Comparison of ENCODE assay signal across 10 cellular contexts in genomic region chr7:20307119-20307518, GRCh38. TPM values are rescaled to one million over a fixed set of nuclear protein-coding genes. Genes with fewer than 3 reads are reported as not detected.
DNase-seq lines count a peak whose midpoint lies in the region; ATAC-seq and TF ChIP-seq lines count a peak whose summit lies in the region.
"Had no signal": no experiment of that assay in that cellular context is flagged by ENCODE, and none has a peak within 500 bp of the region (broad histone marks: within the 10 kb centered on the region; RNA-seq: fewer than 3 reads in every experiment).

No MANE protein-coding gene starts in this region.

- no peaks in the 10 kb centered on the region for H3K9me2 ChIP-seq in OCI-LY1 (ENCODE audit: low read depth, low read length)

- no peak for TF ChIP-seq POLR2A in ovary (IDR thresholded peaks at IDR 0.05)

- peaks cover 14% of the 10 kb centered on the region; the same call in 1 of the 2 replicates for H3F3A ChIP-seq in OCI-LY1 (ENCODE audit: insufficient read depth, low read length)

- no peaks in the 10 kb centered on the region for H3K79me2 ChIP-seq in OCI-LY1 (ENCODE audit: insufficient read depth, low read length)

- DNase-seq in ovary (no peak), MV-4-11 (lab: John Stamatoyannopoulos, UW) (no peak), activated gamma-delta T cell (lab: John Stamatoyannopoulos, UW) (no peak)
- DNase-seq: activated CD4-positive, alpha-beta memory T cell treated with anti-CD3 and anti-CD28 coated beads, Interleukin-2, amount 10 ng/mL, durations not matched to agents 7 days and 5 days; left cardiac atrium had no signal

- ATAC-seq in GM18907 (IDR thresholded peaks at IDR 0.05; ENCODE audit: unreplicated experiment) (peak; percentile 72), HG02970 (IDR thresholded peaks at IDR 0.05; ENCODE audit: low FRiP score, unreplicated experiment) (peak; percentile 82), HG03139 (IDR thresholded peaks at IDR 0.05; ENCODE audit: unreplicated experiment) (no peak)

- no peaks in the 10 kb centered on the region for H4K20me1 ChIP-seq in OCI-LY1 (ENCODE audit: insufficient read depth, low read length)

- H3K4me3 ChIP-seq in OCI-LY1 (ENCODE audit: low read depth, low read length, poor library complexity, severe bottlenecking) (peak overlapping the region; percentile 52), mesodermal cell (ENCODE audit: extremely low read depth, insufficient read depth, low read length, poor library complexity, severe bottlenecking) (no peak overlapping the region), ovary (no peak overlapping the region)

- peaks cover 93% of the 10 kb centered on the region for H3K4me1 ChIP-seq in OCI-LY1 (ENCODE audit: insufficient read depth, low read length, severe bottlenecking)
- peaks cover 10% of the 10 kb centered on the region for H3K4me1 ChIP-seq in mesodermal cell (ENCODE audit: control insufficient read depth, insufficient read depth, low read length, poor library complexity, severe bottlenecking)
- peaks cover 2% of the 10 kb centered on the region for H3K4me1 ChIP-seq in ovary (ENCODE audit: insufficient read depth)

- H3K27ac ChIP-seq in OCI-LY1 (ENCODE audit: low read depth, low read length, poor library complexity, severe bottlenecking) (peak overlapping the region; percentile 94), mesodermal cell (ENCODE audit: low read depth, low read length, severe bottlenecking) (peak overlapping the region; percentile 90), ovary (no peak overlapping the region)

- H3K36me3 ChIP-seq in OCI-LY1 (ENCODE audit: insufficient read depth, low read length) (no peaks in the 10 kb centered on the region; the same call in 1 of the 2 replicates), mesodermal cell (ENCODE audit: control insufficient read depth, insufficient read depth, low read length) (no peaks in the 10 kb centered on the region), ovary (no peaks in the 10 kb centered on the region)

- no peaks in the 10 kb centered on the region for H3K9me3 ChIP-seq in OCI-LY1 (ENCODE audit: low read length)
- no peaks in the 10 kb centered on the region for H3K9me3 ChIP-seq in mesodermal cell (ENCODE audit: control insufficient read depth, low read length)
- no peaks in the 10 kb centered on the region for H3K9me3 ChIP-seq in ovary

- no peak for TF ChIP-seq EP300 in ovary (IDR thresholded peaks at IDR 0.05)

- H2AFZ ChIP-seq in OCI-LY1 (ENCODE audit: low read length), result no peak overlapping the region

- WGBS in mesodermal cell (ENCODE audit: insufficient coverage in 2 of 2), 2 experiments, result 68% methylated on average over 2 of the region's 2 CpGs; no CpG with 5 or more reads in 1 of the 2 experiments
- 68 to 87% (median 84%) methylated on average over 2 of the region's 2 CpGs for WGBS in ovary, 3 donors

- intact Hi-C loops in ovary (cut with DNase I), result no loop called here

- H3K27me3 ChIP-seq in OCI-LY1 (ENCODE audit: insufficient read depth, low read length), result no peaks in the 10 kb centered on the region
- no peaks in the 10 kb centered on the region for H3K27me3 ChIP-seq in ovary

- peak overlapping the region; percentile 73 for H3K4me2 ChIP-seq in OCI-LY1 (ENCODE audit: low read length)

- H3K9ac ChIP-seq in OCI-LY1 (ENCODE audit: low read length), result peak overlapping the region; percentile 57

- TF ChIP-seq CTCF in OCI-LY1 (IDR thresholded peaks at IDR 0.05; ENCODE audit: low read length) (no peak), ovary (IDR thresholded peaks at IDR 0.05) (no peak)

RNA-seq across cellular contexts. Expression of gene ITGB8, which starts 23.6 kb away (rescaled TPM):
- polyA plus RNA-seq in mesodermal cell (2013, experiment 1 of 2), result 1.6 TPM
- polyA plus RNA-seq in mesodermal cell (2013, experiment 2 of 2), result 1.7 TPM
- 10 to 100 TPM in 5 of 7 donors, 1 to 10 TPM in 2; 6.8 to 45.5 (median 14.1) TPM for total RNA-seq in ovary
- 1 to 10 TPM; 3.7 to 4.4 TPM for polyA plus RNA-seq in ovary
- total RNA-seq: activated CD4-positive, alpha-beta memory T cell treated with anti-CD3 and anti-CD28 coated beads, Interleukin-2, amount 10 ng/mL, durations not matched to agents 7 days and 5 days had no signal

Comparison
In these comparisons a context has a peak if more than half of its experiments do, and no peak if none do; other contexts are left out.
1. H3K27ac ChIP-seq: peak in OCI-LY1 (single experiment) and mesodermal cell (single experiment); none in ovary (0 of 2).